ENCODE assay signal across 1 cellular context in the genomic region with DNA sequence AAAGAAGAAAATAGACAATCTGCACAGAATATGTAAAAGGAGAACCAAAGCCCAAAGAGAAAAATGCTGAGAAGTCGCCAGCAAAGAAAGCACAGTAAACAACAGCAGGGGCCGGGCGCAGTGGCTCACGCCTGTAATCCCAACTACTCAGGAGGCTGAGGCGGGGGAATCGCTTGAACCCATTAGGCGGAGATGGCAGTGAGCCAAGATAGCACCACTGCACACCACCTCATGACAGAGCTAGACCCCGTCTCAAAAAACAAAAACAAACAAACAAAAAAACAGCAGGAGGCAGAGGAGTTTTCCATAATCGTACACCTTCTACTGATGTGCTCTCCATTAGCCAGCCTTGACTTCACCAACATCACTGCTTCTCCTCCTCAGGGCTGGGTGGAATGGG.
TF ChIP-seq lines count a peak whose summit lies in the region.

No MANE protein-coding gene starts in this region.

TF ChIP-seq in IMR-90, 13 proteins besides CTCF, POLR2A, EP300 and RAD21 (continued from another document):
- no peak for TF ChIP-seq USF2 (IDR thresholded peaks at IDR 0.05; ENCODE audit: low read depth, low read length)
- TF ChIP-seq RCOR1 (IDR thresholded peaks at IDR 0.05; ENCODE audit: insufficient replicate concordance, low read length), result no peak
- TF ChIP-seq FOS (IDR thresholded peaks at IDR 0.05; ENCODE audit: low read depth, low read length), result no peak
- no peak for TF ChIP-seq SMC3 (IDR thresholded peaks at IDR 0.05; ENCODE audit: low read depth, low read length)
- TF ChIP-seq CEBPB (IDR thresholded peaks at IDR 0.05; ENCODE audit: low read depth, low read length), result no peak
- no peak for TF ChIP-seq MAFK (IDR thresholded peaks at IDR 0.05; ENCODE audit: low read depth, low read length)
- no peak for TF ChIP-seq BHLHE40 (IDR thresholded peaks at IDR 0.05; ENCODE audit: low read depth, low read length)
